ENCODE assay signal across 1 cellular context in genomic region chr22:47042861-47043496, GRCh38.
TF ChIP-seq lines count a peak whose summit lies in the region.

No MANE protein-coding gene starts in this region.

TF ChIP-seq in HepG2, 621 proteins besides CTCF, POLR2A, EP300 and RAD21 (continued from another document):
- TF ChIP-seq ZNF280B (CRISPR knock-in tag; IDR thresholded peaks at IDR 0.05; ENCODE audit: borderline replicate concordance), result no peak
- TF ChIP-seq NCOA5 (CRISPR knock-in tag; IDR thresholded peaks at IDR 0.05), result no peak
- no peak for TF ChIP-seq HMGA1 (CRISPR knock-in tag; conservative IDR thresholded peaks at IDR 0.05)
- TF ChIP-seq ZKSCAN5 (CRISPR knock-in tag; IDR thresholded peaks at IDR 0.05), result no peak
- no peak for TF ChIP-seq HNF4G (IDR thresholded peaks at IDR 0.05; ENCODE audit: borderline replicate concordance, low read depth, low read length)
- TF ChIP-seq HNF4G (CRISPR knock-in tag; IDR thresholded peaks at IDR 0.05; ENCODE audit: borderline replicate concordance, low read depth), result no peak
- no peak for TF ChIP-seq ZNF343 (CRISPR knock-in tag; IDR thresholded peaks at IDR 0.05)
